23 cellular contexts compared by ENCODE assay signal in genomic region chr10:120108941-120109340, GRCh38.
"Had no signal": no experiment of that assay in that cellular context is flagged by ENCODE, and none has a peak within 500 bp of the region (broad histone marks: within the 10 kb centered on the region; RNA-seq: fewer than 3 reads in every experiment).

No MANE protein-coding gene starts in this region.

- H3K9ac ChIP-seq: parathyroid adenoma had no signal

- H3K27me3 ChIP-seq: ovary, right lobe of liver, sigmoid colon, stomach, thyroid gland, tibial nerve, upper lobe of left lung, vagina had no signal

- H3K4me3 ChIP-seq: ovary, psoas muscle, right lobe of liver, sigmoid colon, stomach, thoracic aorta, thyroid gland, tibial nerve, upper lobe of left lung, vagina had no signal

- H3K4me1 ChIP-seq: parathyroid adenoma, psoas muscle, right lobe of liver, sigmoid colon, stomach, tibial nerve, upper lobe of left lung had no signal

- H3K36me3 ChIP-seq: ovary, right lobe of liver, sigmoid colon, stomach, thoracic aorta, thyroid gland, tibial nerve, upper lobe of left lung, vagina had no signal

- H2AFZ ChIP-seq: parathyroid adenoma had no signal

- H3K9me3 ChIP-seq: ovary, psoas muscle, right lobe of liver, sigmoid colon, stomach, thoracic aorta, thyroid gland, tibial nerve, upper lobe of left lung, vagina had no signal

- H3K27ac ChIP-seq: ovary, parathyroid adenoma, psoas muscle, right lobe of liver, sigmoid colon, stomach, thoracic aorta, thyroid gland, tibial nerve, upper lobe of left lung, vagina had no signal

- DNase-seq: natural killer cell; occipital lobe; ovary; posterior cingulate gyrus; psoas muscle; right cardiac atrium; right lobe of liver; sigmoid colon; small intestine; stimulated activated CD4-positive, alpha-beta T cell treated with anti-CD3 and anti-CD28 coated beads, Interleukin-15, amount 100 ng/mL, for 24 hours; stimulated activated CD4-positive, alpha-beta T cell treated with anti-CD3 and anti-CD28 coated beads, Interleukin-2, amount 100 ng/mL, for 24 hours; stimulated activated CD4-positive, alpha-beta T cell treated with anti-CD3 and anti-CD28 coated beads, Interleukin-2, amount 100 ng/mL, for 48 hours; stimulated activated CD4-positive, alpha-beta T cell treated with anti-CD3 and anti-CD28 coated beads, Interleukin-4, amount 100 ng/mL, for 24 hours; stimulated activated naive B cell treated with anti-CD40 and anti-IgM and Interleukin-4, amounts not matched to agents 10 μg/mL and 1 μg/mL and 100 μg/mL, for 72 hours; stimulated activated naive CD4-positive, alpha-beta T cell treated with Interleukin-2 at 50 U/mL for 16 hours; stomach; thyroid gland; trophoblast cell; upper lobe of left lung had no signal
